ENCODE assay signal across 8 cellular contexts in the genomic region with DNA sequence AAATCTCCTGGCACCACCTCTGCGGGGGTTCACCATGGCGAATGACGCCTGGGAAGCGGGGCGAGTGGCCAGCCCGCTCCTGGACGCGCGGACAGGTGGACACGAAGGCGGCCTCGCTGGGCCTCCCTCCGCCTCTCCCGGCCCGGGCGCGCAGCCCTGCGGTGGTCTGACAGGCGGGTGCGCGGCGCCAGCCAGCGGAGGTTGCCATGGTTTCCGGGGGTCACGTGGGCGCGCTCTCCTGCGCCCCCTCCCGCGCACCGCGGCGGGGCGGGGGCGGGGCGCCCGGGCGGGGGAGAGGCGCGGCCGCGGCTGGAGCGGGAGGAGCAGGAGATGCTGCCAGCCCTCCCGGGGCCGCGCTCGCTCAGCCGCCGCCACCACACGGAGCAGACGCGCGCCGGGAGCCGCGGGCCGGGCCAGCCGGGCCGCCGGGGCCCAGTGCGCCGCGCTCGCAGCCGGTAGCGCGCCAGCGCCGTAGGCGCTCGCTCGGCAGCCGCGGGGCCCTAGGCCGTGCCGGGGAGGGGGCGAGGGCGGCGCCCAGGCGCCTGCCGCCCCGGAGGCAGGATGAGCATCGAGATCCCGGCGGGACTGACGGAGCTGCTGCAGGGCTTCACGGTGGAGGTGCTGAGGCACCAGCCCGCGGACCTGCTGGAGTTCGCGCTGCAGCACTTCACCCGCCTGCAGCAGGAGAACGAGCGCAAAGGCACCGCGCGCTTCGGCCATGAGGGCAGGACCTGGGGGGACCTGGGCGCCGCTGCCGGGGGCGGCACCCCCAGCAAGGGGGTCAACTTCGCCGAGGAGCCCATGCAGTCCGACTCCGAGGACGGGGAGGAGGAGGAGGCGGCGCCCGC. TPM values are rescaled to one million over a fixed set of nuclear protein-coding genes. Genes with fewer than 3 reads are reported as not detected.
A peak's percentile ranks its signal among the peaks of the same experiment; 100 is the strongest.
DNase-seq lines count a peak whose midpoint lies in the region; ATAC-seq, FAIRE-seq and TF ChIP-seq lines count a peak whose summit lies in the region.

PRKAR2B (plus strand) TSS at position 359 of the 848 bp plus-strand sequence; CDS start at position 562, 203 bp downstream.

- peaks cover 48% of the 10 kb centered on the region for H3K79me2 ChIP-seq in OCI-LY7 (ENCODE audit: insufficient read depth, low read depth, low read length)

- BruUV-seq in OCI-LY7 (replicated peaks; lab: Mats Ljungman, UMichigan): no TSS peak

- peak within 1 kb of the TSS; percentile 86 for H3K4me2 ChIP-seq in OCI-LY7 (ENCODE audit: low read length)

- no peak for TF ChIP-seq CTCF in OCI-LY7 (conservative IDR thresholded peaks at IDR 0.05; ENCODE audit: low read length)

- peak; percentile 81 for ATAC-seq in GM19467 (IDR thresholded peaks at IDR 0.05; ENCODE audit: unreplicated experiment)

- TF ChIP-seq POLR2A in erythroblast (IDR thresholded peaks at IDR 0.05; ENCODE audit: low read length): peak; percentile 57

- H3K36me3 ChIP-seq in OCI-LY7 (ENCODE audit: insufficient read depth, low read length) (peaks cover 36% of the 10 kb centered on the region), mucosa of rectum (ENCODE audit: control insufficient read depth in 2 of 2, insufficient read depth in 2 of 2, low read length in 2 of 2) (no peaks in the 10 kb centered on the region)

- peak within 1 kb of the TSS; percentile 89 for H2AFZ ChIP-seq in OCI-LY7 (ENCODE audit: low read length)

- POLR2A ChIA-PET in OCI-LY7 (lab: Charles Lee): interaction anchor here (0.6 to 2.0 kb wide), 4 partner anchors 20 to 493 kb away, joined by 3 to 12 read pairs (median 4); no protein-coding TSS in a partner anchor

- intact Hi-C loops in OCI-LY7 (cut with micrococcal nuclease; ENCODE audit: unreplicated experiment): loop anchor here (2.0 to 5.0 kb wide), 6 partner anchors 82 to 698 kb away; partner anchors contain the start of genes CBLL1 and HBP1

- peaks cover 0 to 2% of the 10 kb centered on the region in 2 donors for H3K27me3 ChIP-seq in mucosa of rectum (ENCODE audit: control insufficient read depth in 2 of 2, insufficient read depth in 2 of 2, low read length in 2 of 2)

- H3K27ac ChIP-seq in OCI-LY7 (ENCODE audit: low read depth, low read length, poor library complexity, severe bottlenecking) (peak within 1 kb of the TSS; percentile 59), mucosa of rectum (ENCODE audit: low read depth in 2 of 2, low read length in 2 of 2) (peak within 1 kb of the TSS; percentile 63 to 65)

- no peaks in the 10 kb centered on the region for H3K9me2 ChIP-seq in OCI-LY7 (ENCODE audit: insufficient read depth, low read length)

- peaks cover 22% of the 10 kb centered on the region; the same call in 1 of the 2 replicates for H4K20me1 ChIP-seq in OCI-LY7 (ENCODE audit: insufficient read depth, low read length)

- H3K9ac ChIP-seq in mucosa of rectum (ENCODE audit: low read depth in 1 of 2, low read length in 2 of 2): peak within 1 kb of the TSS; percentile 63 to 67

- DNase-seq in CD1c-positive myeloid dendritic cell (ENCODE audit: extremely low spot score) (peak; percentile 85), HTR-8/SVneo (ENCODE audit: insufficient read length, low spot score) (peak; percentile 72), OCI-LY7 (ENCODE audit: low spot score) (peak; percentile 91), erythroblast (lab: John Stamatoyannopoulos, UW) (peak; percentile 92 to 94)
- DNase-seq in activated T-cell treated with anti-CD3 and anti-CD28 coated beads, Interleukin-2, amount 50 U/mL, for 1 hour: peak; percentile 85
- DNase-seq in stimulated activated CD8-positive, alpha-beta memory T cell treated with anti-CD3 and anti-CD28 coated beads, Interleukin-4, amount 100 ng/mL, for 4 hours (ENCODE audit: low read depth in 2 of 2, low spot score in 1 of 2): peak; percentile 33 to 56

- FAIRE-seq in HTR-8/SVneo (lab: Jason Lieb, UNC): peak; percentile 16

- peaks cover 37% of the 10 kb centered on the region for H3K4me1 ChIP-seq in OCI-LY7 (ENCODE audit: insufficient read depth, low read length, poor library complexity, severe bottlenecking)
- H3K4me1 ChIP-seq in mucosa of rectum (ENCODE audit: control insufficient read depth in 2 of 2, insufficient read depth in 2 of 2, low read length in 2 of 2): peaks cover 11 to 12% of the 10 kb centered on the region in 2 donors

- H3K9me3 ChIP-seq in OCI-LY7 (ENCODE audit: low read length) (no peaks in the 10 kb centered on the region), mucosa of rectum (ENCODE audit: control insufficient read depth in 2 of 2, low read length in 2 of 2) (no peaks in the 10 kb centered on the region)

- CTCF ChIA-PET in OCI-LY7 (lab: Charles Lee; ENCODE audit: unreplicated experiment): no interaction called here

- H3K4me3 ChIP-seq in OCI-LY7 (ENCODE audit: low read depth, low read length, poor library complexity, severe bottlenecking) (peak within 1 kb of the TSS; percentile 94), mucosa of rectum (ENCODE audit: low read length in 2 of 2) (peak within 1 kb of the TSS; percentile 64 to 81)

RNA-seq across cellular contexts. Expression of gene PRKAR2B, which starts in this region (rescaled TPM):
- total RNA-seq in OCI-LY7 (2014; rRNA removed; shearing (Covaris generic)): 69.0 and 91.1 TPM in 2 replicates
- total RNA-seq in OCI-LY7 (2022): 210 and 290 TPM in 2 replicates

Comparison
In these comparisons a context has a peak if more than half of its experiments do, and no peak if none do; other contexts are left out.
1. Peak in every context shown above with its lines: DNase-seq, ATAC-seq, H3K4me3 ChIP-seq and H3K27ac ChIP-seq.